Comparison of ENCODE assay signal across 8 cellular contexts in genomic region chr4:103498161-103499070, GRCh38.
DNase-seq lines count a peak whose midpoint lies in the region; ATAC-seq, FAIRE-seq and TF ChIP-seq lines count a peak whose summit lies in the region.
"Had no signal": no experiment of that assay in that cellular context is flagged by ENCODE, and none has a peak within 500 bp of the region (broad histone marks: within the 10 kb centered on the region; RNA-seq: fewer than 3 reads in every experiment).

No MANE protein-coding gene starts in this region.

- H3K36me3 ChIP-seq in RWPE2 (ENCODE audit: low read depth), result no peaks in the 10 kb centered on the region

- peaks cover 22% of the 10 kb centered on the region for H3K4me1 ChIP-seq in RWPE2 (ENCODE audit: insufficient read depth, poor library complexity, severe bottlenecking)

- TF ChIP-seq CTCF in RWPE2 (IDR thresholded peaks at IDR 0.05; ENCODE audit: poor library complexity, severe bottlenecking), result no peak

- DNase-seq in GM19239 (ENCODE audit: insufficient read length, low spot score) (peak; percentile 2), RWPE2 (ENCODE audit: low spot score) (no peak), skeletal muscle cell (ENCODE audit: low read depth) (peak; percentile 69), SHP77 treated with DMSO at 0.1 percent for 48 hours (lab: John Stamatoyannopoulos, UW) (no peak), NCI-H526 treated with DMSO at 0.1 percent for 48 hours (lab: John Stamatoyannopoulos, UW) (no peak)
- DNase-seq: NCI-H1092 treated with DMSO at 0.1 percent for 48 hours had no signal

- peak; percentile 90 for ATAC-seq in HG02798 (IDR thresholded peaks at IDR 0.05; ENCODE audit: poor library complexity, unreplicated experiment)
- ATAC-seq in RWPE2 (ENCODE audit: low read depth), result peak; percentile 88
- ATAC-seq in esophagus mucosa, result no peak

- no peaks in the 10 kb centered on the region for H3K27me3 ChIP-seq in RWPE2 (ENCODE audit: insufficient read depth, poor library complexity, severe bottlenecking)

- FAIRE-seq in GM19239 (lab: Jason Lieb, UNC), result no peak

- peak overlapping the region; percentile 46 for H3K27ac ChIP-seq in RWPE2 (ENCODE audit: poor library complexity, severe bottlenecking)

- H3K4me3 ChIP-seq in RWPE2 (ENCODE audit: severe bottlenecking), result no peak overlapping the region
- H3K4me3 ChIP-seq in skeletal muscle cell (ENCODE audit: low read depth, low read length), result no peak overlapping the region

- H3K9me3 ChIP-seq in RWPE2 (ENCODE audit: severe bottlenecking), result no peaks in the 10 kb centered on the region

Comparison
In these comparisons a context has a peak if more than half of its experiments do, and no peak if none do; other contexts are left out.
1. DNase-seq: peak in GM19239 (single experiment) and skeletal muscle cell (single experiment); none in RWPE2 (single experiment), SHP77 treated with DMSO at 0.1 percent for 48 hours (single experiment) and NCI-H526 treated with DMSO at 0.1 percent for 48 hours (single experiment).